Comparison of ENCODE assay signal across 8 cellular contexts in genomic region chr5:160119905-160120266, GRCh38. TPM values are rescaled to one million over a fixed set of nuclear protein-coding genes. Genes with fewer than 3 reads are reported as not detected.
DNase-seq lines count a peak whose midpoint lies in the region; ATAC-seq and TF ChIP-seq lines count a peak whose summit lies in the region.

No MANE protein-coding gene starts in this region.

- peaks cover 0 to 24% of the 10 kb centered on the region in 2 donors for H3K36me3 ChIP-seq in left lung

- peaks cover 6 to 17% of the 10 kb centered on the region in 2 donors for H3K4me1 ChIP-seq in left lung

- H3K36me3 Mint-ChIP-seq in activated naive CD8-positive, alpha-beta T cell treated with anti-CD3 and anti-CD28 coated beads for 36 hours, result peaks cover 10% of the 10 kb centered on the region
- H3K36me3 Mint-ChIP-seq in natural killer cell, result no peaks in the 10 kb centered on the region

- H3K9me3 Mint-ChIP-seq in activated naive CD8-positive, alpha-beta T cell treated with anti-CD3 and anti-CD28 coated beads for 36 hours, result no peaks in the 10 kb centered on the region
- H3K9me3 Mint-ChIP-seq in natural killer cell, result no peaks in the 10 kb centered on the region

- TF ChIP-seq POLR2A in lower leg skin (IDR thresholded peaks at IDR 0.05), result no peak

- peak overlapping the region; percentile 87 for H3K4me3 Mint-ChIP-seq in activated naive CD8-positive, alpha-beta T cell treated with anti-CD3 and anti-CD28 coated beads for 36 hours
- peak overlapping the region; percentile 94 for H3K4me3 Mint-ChIP-seq in natural killer cell

- H3K4me3 ChIP-seq in GM12865 (ENCODE audit: low read depth, low read length), result peak overlapping the region; percentile 58
- H3K4me3 ChIP-seq in lower leg skin (ENCODE audit: low read depth, poor library complexity, severe bottlenecking), result no peak overlapping the region
- H3K4me3 ChIP-seq in left lung, result peak overlapping the region in 1 of 2 donors; percentile 80

- no peaks in the 10 kb centered on the region for H3K27me3 ChIP-seq in left lung

- H3K9me3 ChIP-seq in left lung, result no peaks in the 10 kb centered on the region

- no peak for DNase-seq in GM12865 (ENCODE audit: low read depth)
- no peak for DNase-seq in activated naive CD8-positive, alpha-beta T cell treated with anti-CD3 and anti-CD28 coated beads for 36 hours
- no peak for DNase-seq in natural killer cell
- no peak for DNase-seq in lower leg skin (ENCODE audit: low spot score in 2 of 2)
- DNase-seq in GM19240 (ENCODE audit: insufficient read length, low spot score), result no peak
- DNase-seq in left lung, result no peak

- WGBS in lower leg skin, 2 donors, result 14% methylated on average over 12 of the region's 12 CpGs

- H3K27ac ChIP-seq in left lung, result no peak overlapping the region

- H3K4me1 Mint-ChIP-seq in activated naive CD8-positive, alpha-beta T cell treated with anti-CD3 and anti-CD28 coated beads for 36 hours, result peaks cover 12% of the 10 kb centered on the region
- H3K4me1 Mint-ChIP-seq in natural killer cell, result peaks cover 15 to 24% of the 10 kb centered on the region in 2 donors

- TF ChIP-seq CTCF in GM12865 (IDR thresholded peaks at IDR 0.05; ENCODE audit: insufficient read depth, low read depth, low read length, missing control alignments) (no peak), natural killer cell (IDR thresholded peaks at IDR 0.05) (no peak), lower leg skin (IDR thresholded peaks at IDR 0.05) (no peak), left lung (IDR thresholded peaks at IDR 0.05) (no peak)

- ATAC-seq in HG02588 (IDR thresholded peaks at IDR 0.05; ENCODE audit: unreplicated experiment) (peak; percentile 3), natural killer cell (no peak), esophagus mucosa (no peak), left lung (no peak)

- peak overlapping the region; percentile 75 for H3K27ac Mint-ChIP-seq in activated naive CD8-positive, alpha-beta T cell treated with anti-CD3 and anti-CD28 coated beads for 36 hours
- H3K27ac Mint-ChIP-seq in natural killer cell, result peak overlapping the region; percentile 90 to 93

- H3K27me3 Mint-ChIP-seq in activated naive CD8-positive, alpha-beta T cell treated with anti-CD3 and anti-CD28 coated beads for 36 hours, result peaks cover 3% of the 10 kb centered on the region
- peaks cover 0 to 10% of the 10 kb centered on the region in 2 donors for H3K27me3 Mint-ChIP-seq in natural killer cell (ENCODE audit: low read depth in 2 of 2)

- intact Hi-C loops in natural killer cell (cut with micrococcal nuclease), result loop anchor here (1.0 to 2.0 kb wide), 4 partner anchors 111 to 911 kb away; partner anchors contain the start of genes RNF145, SLU7 and TTC1
- intact Hi-C loops in lower leg skin (cut with DNase I; ENCODE audit: low total_unique reads), result no loop called here
- intact Hi-C loops in left lung (cut with DNase I), result no loop called here

RNA-seq across cellular contexts. Expression of gene PWWP2A, which starts 0.6 kb away (rescaled TPM):
- 10 to 100 TPM; 17.1 to 17.8 TPM for total RNA-seq in activated naive CD8-positive, alpha-beta T cell treated with anti-CD3 and anti-CD28 coated beads for 36 hours
- 10 to 100 TPM; 24.9 to 37.6 (median 30.2) TPM for total RNA-seq in natural killer cell
- total RNA-seq in lower leg skin, result 10 to 100 TPM; 43.3 to 46.9 (median 46.4) TPM
- total RNA-seq in esophagus mucosa, result 9.6 TPM
- total RNA-seq in left lung, result 10 to 100 TPM; 24.6 to 25.2 TPM
